22 cellular contexts compared by ENCODE assay signal in genomic region chr1:156964431-156964830, GRCh38. TPM values are rescaled to one million over a fixed set of nuclear protein-coding genes. Genes with fewer than 3 reads are reported as not detected.
DNase-seq lines count a peak whose midpoint lies in the region; FAIRE-seq and TF ChIP-seq lines count a peak whose summit lies in the region.
"Had no signal": no experiment of that assay in that cellular context is flagged by ENCODE, and none has a peak within 500 bp of the region (broad histone marks: within the 10 kb centered on the region; RNA-seq: fewer than 3 reads in every experiment).

No MANE protein-coding gene starts in this region.

- peaks cover 32 to 53% (median 50%) of the 10 kb centered on the region in 10 experiments for H3K4me1 ChIP-seq in BLaER1 treated with 17β-estradiol and CSF1 and Interleukin-3, amounts not matched to agents 10 nM and 100 nM
- peaks cover 8% of the 10 kb centered on the region for H3K4me1 ChIP-seq in Karpas-422 (ENCODE audit: low read length)
- H3K4me1 ChIP-seq: Peyer's patch, upper lobe of right lung had no signal

- H4K20me1 ChIP-seq in BLaER1 treated with 17β-estradiol and CSF1 and Interleukin-3, amounts not matched to agents 10 nM and 100 nM = peaks cover 0 to 22% (median 14%) of the 10 kb centered on the region in 11 experiments; a peak in 11 of 22 replicates
- H4K20me1 ChIP-seq in Karpas-422 (ENCODE audit: insufficient read depth, low read depth, low read length) = no peaks in the 10 kb centered on the region

- peaks cover 34 to 67% (median 50%) of the 10 kb centered on the region in 11 experiments; a peak in 21 of 22 replicates for H3K36me3 ChIP-seq in BLaER1 treated with 17β-estradiol and CSF1 and Interleukin-3, amounts not matched to agents 10 nM and 100 nM
- no peaks in the 10 kb centered on the region for H3K36me3 ChIP-seq in Karpas-422 (ENCODE audit: insufficient read depth, low read length)

- H3K9me3 ChIP-seq in BLaER1 treated with 17β-estradiol and CSF1 and Interleukin-3, amounts not matched to agents 10 nM and 100 nM (replicated peaks in 1 of 11) = no peaks in the 10 kb centered on the region
- no peaks in the 10 kb centered on the region for H3K9me3 ChIP-seq in Karpas-422 (ENCODE audit: low read length)
- H3K9me3 ChIP-seq: Peyer's patch, upper lobe of right lung had no signal

- no peaks in the 10 kb centered on the region for H3K79me2 ChIP-seq in Karpas-422 (ENCODE audit: low read length)

- FAIRE-seq in GM12892 (lab: Jason Lieb, UNC) = no peak

- TF ChIP-seq CTCF in GM10248 (IDR thresholded peaks at IDR 0.05; ENCODE audit: control extremely low read depth, extremely low read depth, low read depth, missing control alignments) = no peak

- POLR2A ChIA-PET in GM10248 (lab: Yijun Ruan, JAX) = no interaction called here

- no peak for TF ChIP-seq POLR2A in GM12892 (IDR thresholded peaks at IDR 0.05; ENCODE audit: low read depth, low read length)

- DNase-seq in AG08396 (ENCODE audit: low spot score) (peak; percentile 29), Karpas-422 (no peak), fibroblast of peridontal ligament (ENCODE audit: extremely low read depth) (peak; percentile 11), kidney glomerular epithelial cell (lab: John Stamatoyannopoulos, UW) (no peak), GM10248 (ENCODE audit: extremely low spot score) (no peak), GM12892 (ENCODE audit: insufficient read length) (no peak)
- DNase-seq in activated T-cell treated with anti-CD3 and anti-CD28 coated beads, Interleukin-2, amount 50 U/mL, for 48 hours = no peak
- DNase-seq: activated effector memory CD4-positive, alpha-beta T cell treated with Interleukin-2 at 50 U/mL for 16 hours; erythroblast; NCI-H1417; NCI-H2107; Peyer's patch; stimulated activated CD4-positive, alpha-beta T cell treated with anti-CD3 and anti-CD28 coated beads, Interleukin-4, amount 100 ng/mL, for 24 hours; T1000; upper lobe of right lung had no signal

- peak overlapping the region; percentile 83 to 100 (median 97); a peak in 21 of 22 replicates for H3K4me2 ChIP-seq in BLaER1 treated with 17β-estradiol and CSF1 and Interleukin-3, amounts not matched to agents 10 nM and 100 nM
- H3K4me2 ChIP-seq in Karpas-422 (ENCODE audit: low read depth, low read length, poor library complexity, severe bottlenecking) = no peak overlapping the region

- no peaks in the 10 kb centered on the region for H3K9me2 ChIP-seq in Karpas-422 (replicated peaks; ENCODE audit: insufficient read depth, low read length)

- H2AFZ ChIP-seq in Karpas-422 (ENCODE audit: low read length) = peak overlapping the region; percentile 30; the same call in 1 of the 2 replicates

- H3K4me3 ChIP-seq in BLaER1 treated with 17β-estradiol and CSF1 and Interleukin-3, amounts not matched to agents 10 nM and 100 nM = no peak overlapping the region; a peak in 1 of 20 replicates
- no peak overlapping the region for H3K4me3 ChIP-seq in Karpas-422 (ENCODE audit: low read length)
- H3K4me3 ChIP-seq: cardiac muscle cell, Peyer's patch, skin epidermis, upper lobe of right lung had no signal

- no peaks in the 10 kb centered on the region for H3K27me3 ChIP-seq in BLaER1 treated with 17β-estradiol and CSF1 and Interleukin-3, amounts not matched to agents 10 nM and 100 nM
- no peaks in the 10 kb centered on the region for H3K27me3 ChIP-seq in Karpas-422 (ENCODE audit: low read length)
- H3K27me3 ChIP-seq: cardiac muscle cell, Peyer's patch, upper lobe of right lung had no signal

- H3K27ac ChIP-seq in BLaER1 treated with 17β-estradiol and CSF1 and Interleukin-3, amounts not matched to agents 10 nM and 100 nM = peak overlapping the region; percentile 71 to 87 (median 83); a peak in 20 of 22 replicates
- no peak overlapping the region for H3K27ac ChIP-seq in Karpas-422 (ENCODE audit: low read length)
- H3K27ac ChIP-seq: cardiac muscle cell, Peyer's patch, upper lobe of right lung had no signal

- CTCF ChIA-PET in GM10248 (lab: Yijun Ruan, JAX) = interaction anchor here (1.5 kb wide), 1 partner anchor 110 kb away, joined by 4 read pairs; no protein-coding TSS in a partner anchor

- peak overlapping the region in 8 of 11 experiments; percentile 2 to 81 (median 76); a peak in 6 of 22 replicates for H3K9ac ChIP-seq in BLaER1 treated with 17β-estradiol and CSF1 and Interleukin-3, amounts not matched to agents 10 nM and 100 nM
- no peak overlapping the region for H3K9ac ChIP-seq in Karpas-422 (ENCODE audit: low read length)

RNA-seq across cellular contexts. Expression of gene LRRC71, which starts 44.0 kb away (rescaled TPM):
- total RNA-seq in Karpas-422 (2014; rRNA removed; shearing (Covaris generic); ENCODE audit: low replicate concordance) = not detected in 2 replicates
- polyA plus RNA-seq in GM12892 (2012; ENCODE audit: missing spikeins) = not detected
- total RNA-seq: NCI-H460, Peyer's patch, posterior vena cava, SK-MEL-5 had no signal
- polyA plus RNA-seq: neural cell had no signal

Comparison
In these comparisons a context has a peak if more than half of its experiments do, and no peak if none do; other contexts are left out.
1. DNase-seq: peak in AG08396 (single experiment) and fibroblast of peridontal ligament (single experiment); none in Karpas-422 (single experiment), activated T-cell treated with anti-CD3 and anti-CD28 coated beads, Interleukin-2, amount 50 U/mL, for 48 hours (0 of 2), kidney glomerular epithelial cell (single experiment), GM10248 (single experiment) and GM12892 (single experiment).